Comparison of ENCODE assay signal across 10 cellular contexts in the genomic region with DNA sequence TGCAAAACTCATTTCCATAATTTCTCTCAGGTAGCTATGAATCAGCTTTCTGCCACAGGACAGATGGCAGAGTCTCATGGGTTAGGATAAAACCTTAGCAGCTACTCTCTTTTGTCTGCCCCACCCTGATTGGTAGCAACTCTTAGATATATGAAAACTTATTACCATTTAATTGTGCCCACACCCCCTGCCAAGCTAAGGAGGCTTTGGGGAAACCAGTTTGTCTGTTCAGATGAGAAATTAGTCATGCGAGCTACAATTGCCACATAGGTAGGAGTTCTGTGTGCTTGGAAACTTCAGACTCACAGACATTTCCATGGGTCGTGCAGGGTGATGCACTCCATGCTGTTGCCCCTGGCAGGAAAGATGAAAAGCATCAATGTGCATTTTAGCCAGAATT. TPM values are rescaled to one million over a fixed set of nuclear protein-coding genes. Genes with fewer than 3 reads are reported as not detected.
DNase-seq lines count a peak whose midpoint lies in the region; ATAC-seq and TF ChIP-seq lines count a peak whose summit lies in the region.
"Had no signal": no experiment of that assay in that cellular context is flagged by ENCODE, and none has a peak within 500 bp of the region (broad histone marks: within the 10 kb centered on the region; RNA-seq: fewer than 3 reads in every experiment).

No MANE protein-coding gene starts in this region.

- no peak overlapping the region for H3K4me3 ChIP-seq in Peyer's patch
- no peak overlapping the region for H3K4me3 ChIP-seq in stomach
- no peak overlapping the region for H3K4me3 ChIP-seq in esophagus muscularis mucosa
- H3K4me3 ChIP-seq: lower lobe of right lung had no signal

- no peaks in the 10 kb centered on the region for H3K27me3 ChIP-seq in Peyer's patch
- H3K27me3 ChIP-seq in stomach = no peaks in the 10 kb centered on the region
- no peaks in the 10 kb centered on the region for H3K27me3 ChIP-seq in esophagus muscularis mucosa

- peaks cover 51% of the 10 kb centered on the region for H3K4me1 Mint-ChIP-seq in osteocyte (ENCODE audit: unreplicated experiment)

- WGBS in stomach, 5 donors = 70 to 81% (median 78%) methylated on average over 2 of the region's 2 CpGs
- WGBS in esophagus muscularis mucosa = 67% methylated on average over 2 of the region's 2 CpGs

- H3K9me3 Mint-ChIP-seq in osteocyte (ENCODE audit: unreplicated experiment) = no peaks in the 10 kb centered on the region

- DNase-seq in ELR (ENCODE audit: low read depth) (peak; percentile 57), Peyer's patch (no peak), caudate nucleus (lab: John Stamatoyannopoulos, UW) (peak in 39 of 61 donors; percentile 2 to 91 (median 31)), osteocyte (ENCODE audit: extremely low spot score, unreplicated experiment) (no peak), stomach (no peak), esophagus muscularis mucosa (ENCODE audit: extremely low spot score) (no peak)
- DNase-seq: lower lobe of right lung, NCI-H446 had no signal

- H3K9me3 ChIP-seq in Peyer's patch = no peaks in the 10 kb centered on the region
- no peaks in the 10 kb centered on the region for H3K9me3 ChIP-seq in stomach
- no peaks in the 10 kb centered on the region for H3K9me3 ChIP-seq in esophagus muscularis mucosa
- H3K9me3 ChIP-seq: lower lobe of right lung had no signal

- no peak overlapping the region for H3K4me3 Mint-ChIP-seq in osteocyte (ENCODE audit: unreplicated experiment)

- intact Hi-C loops in stomach (cut with DNase I; ENCODE audit: low total_unique reads) = no loop called here
- intact Hi-C loops in esophagus muscularis mucosa (cut with DNase I) = no loop called here

- H3K27ac ChIP-seq in Peyer's patch (peak overlapping the region; percentile 9 to 52 (median 34)), caudate nucleus (ENCODE audit: low read depth, low read length) (no peak overlapping the region), stomach (peak overlapping the region in 2 of 5 donors; percentile 25 to 72), esophagus muscularis mucosa (replicated peaks in 1 of 4) (peak overlapping the region in 2 of 4 donors; percentile 33 to 48)

- peaks cover 39% of the 10 kb centered on the region for H3K36me3 Mint-ChIP-seq in osteocyte (ENCODE audit: unreplicated experiment)

- ATAC-seq in GM21717 (IDR thresholded peaks at IDR 0.05; ENCODE audit: unreplicated experiment) (no peak), GM19324 (IDR thresholded peaks at IDR 0.05; ENCODE audit: low FRiP score, unreplicated experiment) (no peak)
- ATAC-seq: lower lobe of right lung had no signal

- TF ChIP-seq CTCF in Peyer's patch (IDR thresholded peaks at IDR 0.05) = no peak
- no peak for TF ChIP-seq CTCF in osteocyte (IDR thresholded peaks at IDR 0.05)
- TF ChIP-seq CTCF in stomach (IDR thresholded peaks at IDR 0.05) = no peak
- TF ChIP-seq CTCF in esophagus muscularis mucosa (IDR thresholded peaks at IDR 0.05) = no peak

- H3K27ac Mint-ChIP-seq in osteocyte (ENCODE audit: unreplicated experiment) = peak overlapping the region; percentile 39

- TF ChIP-seq POLR2A in Peyer's patch (IDR thresholded peaks at IDR 0.05) (no peak), stomach (IDR thresholded peaks at IDR 0.05) (no peak), esophagus muscularis mucosa (IDR thresholded peaks at IDR 0.05; ENCODE audit: low read depth) (no peak)

- H3K36me3 ChIP-seq in Peyer's patch = peaks cover 0 to 39% (median 0%) of the 10 kb centered on the region in 3 donors
- peaks cover 19 to 65% (median 41%) of the 10 kb centered on the region in 4 donors for H3K36me3 ChIP-seq in stomach
- H3K36me3 ChIP-seq in esophagus muscularis mucosa = peaks cover 8 to 63% (median 31%) of the 10 kb centered on the region in 4 donors

- TF ChIP-seq EP300 in stomach (IDR thresholded peaks at IDR 0.05) (no peak), esophagus muscularis mucosa (IDR thresholded peaks at IDR 0.05) (no peak)

- H3K27me3 Mint-ChIP-seq in osteocyte (ENCODE audit: unreplicated experiment) = no peaks in the 10 kb centered on the region

- H3K4me1 ChIP-seq in Peyer's patch = peaks cover 5 to 53% (median 19%) of the 10 kb centered on the region in 4 donors
- H3K4me1 ChIP-seq in stomach = peaks cover 24 to 82% (median 49%) of the 10 kb centered on the region in 4 donors
- H3K4me1 ChIP-seq in esophagus muscularis mucosa = peaks cover 20 to 64% (median 58%) of the 10 kb centered on the region in 4 donors

RNA-seq across cellular contexts. Expression of a gene that starts 39.9 kb away (rescaled TPM):
- total RNA-seq in Peyer's patch (100 to 1,000 TPM in 3 of 4 donors, 10 to 100 TPM in 1; 71.6 to 412 (median 130) TPM), osteocyte (283 and 309 TPM in 2 replicates), stomach (100 to 1,000 TPM in 3 of 5 donors, 10 to 100 TPM in 2; 47.5 to 229 (median 176) TPM), esophagus muscularis mucosa (100 to 1,000 TPM; 212 to 292 (median 275) TPM)
- 100 to 1,000 TPM in 1 of 3 donors, 10 to 100 TPM in 2; 52.4 to 125 (median 65.5) TPM for polyA plus RNA-seq in stomach

Comparison
In these comparisons a context has a peak if more than half of its experiments do, and no peak if none do; other contexts are left out.
1. DNase-seq: peak in ELR (single experiment) and caudate nucleus (39 of 61); none in Peyer's patch (0 of 3), osteocyte (single experiment), stomach (single experiment) and esophagus muscularis mucosa (single experiment).